In the genomic region with DNA sequence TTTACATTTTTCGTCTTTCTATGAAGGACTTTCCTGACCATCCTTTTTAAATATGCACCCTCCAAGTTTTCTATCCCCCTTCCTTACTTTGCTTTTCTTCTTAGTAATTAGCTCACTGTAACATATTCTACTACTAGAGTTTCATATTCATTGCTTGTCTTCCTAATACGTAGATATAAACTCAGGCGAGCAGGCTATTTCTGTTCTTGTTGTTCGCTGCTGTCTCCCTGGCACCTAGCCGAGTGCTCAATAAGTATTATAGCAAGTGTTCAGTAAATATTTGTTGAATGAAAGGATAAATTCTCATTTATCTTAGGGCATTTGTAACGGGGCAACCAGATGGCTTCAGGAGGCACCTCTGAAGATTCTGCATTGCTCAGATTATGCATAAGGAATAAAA, we compare ENCODE assay signal across 12 cellular contexts. TPM values are rescaled to one million over a fixed set of nuclear protein-coding genes. Genes with fewer than 3 reads are reported as not detected.
DNase-seq lines count a peak whose midpoint lies in the region; ATAC-seq and TF ChIP-seq lines count a peak whose summit lies in the region.
"Had no signal": no experiment of that assay in that cellular context is flagged by ENCODE, and none has a peak within 500 bp of the region (broad histone marks: within the 10 kb centered on the region; RNA-seq: fewer than 3 reads in every experiment).

No MANE protein-coding gene starts in this region.

- H3K4me3 Mint-ChIP-seq in CD4-positive, CD25-positive, alpha-beta regulatory T cell = peak overlapping the region in 2 of 4 donors; percentile 97 to 99

- WGBS in esophagus muscularis mucosa = 66% methylated on average over 6 of the region's 6 CpGs

- no peak for TF ChIP-seq POLR2A in esophagus muscularis mucosa (IDR thresholded peaks at IDR 0.05; ENCODE audit: low read depth)

- ATAC-seq in CD4-positive, CD25-positive, alpha-beta regulatory T cell (ENCODE audit: low read depth in 2 of 2) = no peak
- ATAC-seq: gastrocnemius medialis had no signal

- H3K27ac Mint-ChIP-seq in CD4-positive, CD25-positive, alpha-beta regulatory T cell = peak overlapping the region; percentile 88 to 99 (median 93)

- peaks cover 5% of the 10 kb centered on the region for H3K27me3 Mint-ChIP-seq in CD4-positive, CD25-positive, alpha-beta regulatory T cell

- H3K9me3 ChIP-seq in CD4-positive, CD25-positive, alpha-beta regulatory T cell (ENCODE audit: control insufficient read depth in 2 of 2, low read length in 2 of 2) = no peaks in the 10 kb centered on the region
- H3K9me3 ChIP-seq in colonic mucosa (no peaks in the 10 kb centered on the region), esophagus muscularis mucosa (no peaks in the 10 kb centered on the region)
- H3K9me3 ChIP-seq: gastrocnemius medialis, SJCRH30, uterus had no signal

- no peak overlapping the region for H3K9ac ChIP-seq in colonic mucosa (ENCODE audit: low read depth in 2 of 2, low read length in 2 of 2)
- H3K9ac ChIP-seq: GM23248 had no signal

- H3K36me3 Mint-ChIP-seq in CD4-positive, CD25-positive, alpha-beta regulatory T cell = no peaks in the 10 kb centered on the region

- H3K4me1 Mint-ChIP-seq in CD4-positive, CD25-positive, alpha-beta regulatory T cell = peaks cover 10 to 78% (median 61%) of the 10 kb centered on the region in 4 donors

- TF ChIP-seq EP300 in esophagus muscularis mucosa (IDR thresholded peaks at IDR 0.05) = no peak

- peak overlapping the region; percentile 87 for H3K4me3 ChIP-seq in CD4-positive, CD25-positive, alpha-beta regulatory T cell (ENCODE audit: low read depth, low read length)
- H3K4me3 ChIP-seq in GM12865 (ENCODE audit: low read depth, low read length) (peak overlapping the region; percentile 87), colonic mucosa (no peak overlapping the region), esophagus muscularis mucosa (no peak overlapping the region)
- H3K4me3 ChIP-seq: gastrocnemius medialis, GM23248, SJCRH30, uterus had no signal

- no peak for DNase-seq in CD4-positive, CD25-positive, alpha-beta regulatory T cell
- DNase-seq in GM12865 (ENCODE audit: low read depth) (peak; percentile 71), NCI-H748 treated with DMSO at 0.1 percent for 48 hours (lab: John Stamatoyannopoulos, UW) (peak; percentile 74), colonic mucosa (peak; percentile 46), esophagus muscularis mucosa (ENCODE audit: extremely low spot score) (no peak), head of caudate nucleus (no peak), germinal center (ENCODE audit: low spot score) (no peak), hypothalamus (lab: John Stamatoyannopoulos, UW) (no peak)
- DNase-seq: gastrocnemius medialis, GM23248, SJCRH30, uterus had no signal

- no peaks in the 10 kb centered on the region for H3K36me3 ChIP-seq in CD4-positive, CD25-positive, alpha-beta regulatory T cell (ENCODE audit: control insufficient read depth, insufficient read depth, low read length)
- H3K36me3 ChIP-seq in colonic mucosa = no peaks in the 10 kb centered on the region
- H3K36me3 ChIP-seq in esophagus muscularis mucosa = no peaks in the 10 kb centered on the region
- H3K36me3 ChIP-seq: gastrocnemius medialis, SJCRH30, uterus had no signal

- H3K27me3 ChIP-seq in CD4-positive, CD25-positive, alpha-beta regulatory T cell (ENCODE audit: control insufficient read depth, insufficient read depth, low read length) = no peaks in the 10 kb centered on the region
- no peaks in the 10 kb centered on the region for H3K27me3 ChIP-seq in colonic mucosa
- H3K27me3 ChIP-seq in esophagus muscularis mucosa = peaks cover 0 to 8% (median 0%) of the 10 kb centered on the region in 4 donors
- H3K27me3 ChIP-seq: gastrocnemius medialis, SJCRH30, uterus had no signal

- no peak for TF ChIP-seq CTCF in GM12865 (IDR thresholded peaks at IDR 0.05; ENCODE audit: insufficient read depth, low read depth, low read length, missing control alignments)
- no peak for TF ChIP-seq CTCF in colonic mucosa (IDR thresholded peaks at IDR 0.05)
- TF ChIP-seq CTCF in esophagus muscularis mucosa (IDR thresholded peaks at IDR 0.05) = no peak

- intact Hi-C loops in colonic mucosa (cut with DNase I) (no loop called here), esophagus muscularis mucosa (cut with DNase I) (no loop called here), head of caudate nucleus (cut with DNase I) (no loop called here)

- H3K27ac ChIP-seq in CD4-positive, CD25-positive, alpha-beta regulatory T cell (ENCODE audit: insufficient read depth, low read length, poor library complexity, severe bottlenecking) = peak overlapping the region; percentile 100
- H3K27ac ChIP-seq in colonic mucosa (no peak overlapping the region), esophagus muscularis mucosa (replicated peaks in 1 of 4) (no peak overlapping the region)
- H3K27ac ChIP-seq: gastrocnemius medialis, GM23248, SJCRH30, uterus had no signal

- H3K9me3 Mint-ChIP-seq in CD4-positive, CD25-positive, alpha-beta regulatory T cell = no peaks in the 10 kb centered on the region

- H3K4me1 ChIP-seq in CD4-positive, CD25-positive, alpha-beta regulatory T cell (ENCODE audit: control insufficient read depth, insufficient read depth, low read length, poor library complexity, severe bottlenecking) = peaks cover 43% of the 10 kb centered on the region
- no peaks in the 10 kb centered on the region for H3K4me1 ChIP-seq in colonic mucosa
- H3K4me1 ChIP-seq in esophagus muscularis mucosa = no peaks in the 10 kb centered on the region
- H3K4me1 ChIP-seq: gastrocnemius medialis, uterus had no signal

RNA-seq across cellular contexts. Expression of a gene that starts 6.8 kb away (rescaled TPM):
- 645 TPM for total RNA-seq in CD4-positive, CD25-positive, alpha-beta regulatory T cell
- polyA plus RNA-seq in CD4-positive, CD25-positive, alpha-beta regulatory T cell = 100 to 1,000 TPM; 360 to 479 (median 397) TPM
- total RNA-seq in colonic mucosa (1 to 10 TPM; 1.6 to 2.6 TPM), esophagus muscularis mucosa (1 to 10 TPM in 3 of 4 donors, under 1 TPM in 1; 0.13 to 3.6 (median 2.7) TPM)
- total RNA-seq: GM23248, SJCRH30 had no signal
- polyA plus RNA-seq: GM23248 had no signal

Comparison
In these comparisons a context has a peak if more than half of its experiments do, and no peak if none do; other contexts are left out.
1. DNase-seq: peak in GM12865 (single experiment), NCI-H748 treated with DMSO at 0.1 percent for 48 hours (single experiment) and colonic mucosa (single experiment); none in CD4-positive, CD25-positive, alpha-beta regulatory T cell (0 of 3), esophagus muscularis mucosa (single experiment), head of caudate nucleus (0 of 42), germinal center (single experiment) and hypothalamus (0 of 51).
2. H3K4me3 ChIP-seq: peak in CD4-positive, CD25-positive, alpha-beta regulatory T cell (single experiment) and GM12865 (single experiment); none in colonic mucosa (single experiment) and esophagus muscularis mucosa (0 of 4).
3. RNA of a gene that starts 6.8 kb away (total RNA-seq): 645 TPM in CD4-positive, CD25-positive, alpha-beta regulatory T cell (single experiment); 0.13 to 3.6 TPM in esophagus muscularis mucosa and 1.6 to 2.6 TPM in colonic mucosa; every median in the first group is over 100 times any median in the second.